Comparison of ENCODE assay signal across 33 cellular contexts in genomic region chr11:379205-380094, GRCh38. TPM values are rescaled to one million over a fixed set of nuclear protein-coding genes. Genes with fewer than 3 reads are reported as not detected.
"Had no signal": no experiment of that assay in that cellular context is flagged by ENCODE, and none has a peak within 500 bp of the region (broad histone marks: within the 10 kb centered on the region; RNA-seq: fewer than 3 reads in every experiment).

No MANE protein-coding gene starts in this region.

- H3K4me3 Mint-ChIP-seq: activated B cell treated with CpG ODN at 0.5 μM for 24 hours; activated CD4-positive, alpha-beta memory T cell treated with anti-CD3 and anti-CD28 coated beads for 36 hours; activated naive CD4-positive, alpha-beta T cell treated with anti-CD3 and anti-CD28 coated beads, Interleukin-2, amount 10 ng/mL, durations not matched to agents 7 days and 5 days; activated naive CD8-positive, alpha-beta T cell; activated naive CD8-positive, alpha-beta T cell treated with anti-CD3 and anti-CD28 coated beads, Interleukin-2, amount 50 U/mL, for 24 hours; brain; T-helper 1 cell treated with Interleukin-12 subunit alpha and Interleukin-12 subunit beta and Interleukin-4 antibody, amounts not matched to agents 30 μg/mL and 1 μg/mL, for 36 hours; T-helper 2 cell treated with Interferon-gamma antibody and Interleukin-4, amounts not matched to agents 5 μg/mL and 100 μg/mL, for 36 hours had no signal

- H3K27me3 Mint-ChIP-seq: activated naive CD8-positive, alpha-beta T cell; brain had no signal

- DNase-seq: activated B cell treated with CpG ODN at 0.5 μM for 24 hours; activated CD4-positive, alpha-beta memory T cell treated with anti-CD3 and anti-CD28 coated beads for 36 hours; activated CD4-positive, alpha-beta T cell treated with anti-CD3 and anti-CD28 coated beads for 4 hours; activated CD4-positive, alpha-beta T cell treated with anti-CD3 and anti-CD28 coated beads, Interleukin-2, amount 50 U/mL, for 1 hour; activated CD4-positive, CD25-positive, alpha-beta regulatory T cell treated with anti-CD3 and anti-CD28 coated beads, Interleukin-2, amount 50 U/mL, for 72 hours; activated CD8-positive, alpha-beta memory T cell treated with anti-CD3 and anti-CD28 coated beads, Interleukin-2, amount 50 U/mL, for 4 hours; activated effector memory CD4-positive, alpha-beta T cell treated with Interleukin-2 at 50 U/mL for 16 hours; activated naive CD4-positive, alpha-beta T cell treated with anti-CD3 and anti-CD28 coated beads, Interleukin-2, amount 10 ng/mL, durations not matched to agents 7 days and 5 days; activated naive CD8-positive, alpha-beta T cell treated with anti-CD3 and anti-CD28 coated beads, Interleukin-2, amount 50 U/mL, for 24 hours; activated T-cell treated with anti-CD3 and anti-CD28 coated beads, Interleukin-2, amount 50 U/mL, for 48 hours; anterior cingulate cortex; central memory CD4-positive, alpha-beta T cell; NCI-H1092 treated with DMSO at 0.1 percent for 48 hours; NCI-H1417; NCI-H146; NCI-H187; NCI-H2029 treated with DMSO at 0.1 percent for 48 hours; NCI-H2107; NCI-H2171; NCI-H510A; NCI-H526; NCI-H748 treated with DMSO at 0.1 percent for 48 hours; PC-9; SHP77 treated with DMSO at 0.1 percent for 48 hours; SK-N-SH had no signal

- H3K4me3 ChIP-seq: PC-9, SJSA1 had no signal

- H3K4me1 Mint-ChIP-seq: activated B cell treated with CpG ODN at 0.5 μM for 24 hours, brain had no signal

- H3K9me3 Mint-ChIP-seq: activated B cell treated with CpG ODN at 0.5 μM for 24 hours; activated CD4-positive, alpha-beta memory T cell treated with anti-CD3 and anti-CD28 coated beads for 36 hours; activated naive CD8-positive, alpha-beta T cell treated with anti-CD3 and anti-CD28 coated beads, Interleukin-2, amount 50 U/mL, for 24 hours; T-helper 1 cell treated with Interleukin-12 subunit alpha and Interleukin-12 subunit beta and Interleukin-4 antibody, amounts not matched to agents 30 μg/mL and 1 μg/mL, for 36 hours; T-helper 2 cell treated with Interferon-gamma antibody and Interleukin-4, amounts not matched to agents 5 μg/mL and 100 μg/mL, for 36 hours had no signal

- H3K9me3 ChIP-seq: SJSA1, SK-N-SH had no signal

- H3K27ac ChIP-seq: PC-9, SJSA1 had no signal

- ATAC-seq: activated naive CD8-positive, alpha-beta T cell treated with anti-CD3 and anti-CD28 coated beads, Interleukin-2, amount 50 U/mL, for 24 hours had no signal

- H3K4me1 ChIP-seq: SJSA1 had no signal

- FAIRE-seq: bronchial epithelial cell, RCC 7860 had no signal

- H2AFZ ChIP-seq: PC-9 had no signal

- H3K9ac ChIP-seq: SK-N-SH had no signal

- H3K27ac Mint-ChIP-seq: activated B cell treated with CpG ODN at 0.5 μM for 24 hours; activated CD4-positive, alpha-beta memory T cell treated with anti-CD3 and anti-CD28 coated beads for 36 hours; activated naive CD4-positive, alpha-beta T cell treated with anti-CD3 and anti-CD28 coated beads, Interleukin-2, amount 10 ng/mL, durations not matched to agents 7 days and 5 days; activated naive CD8-positive, alpha-beta T cell; activated naive CD8-positive, alpha-beta T cell treated with anti-CD3 and anti-CD28 coated beads, Interleukin-2, amount 50 U/mL, for 24 hours; T-helper 1 cell treated with Interleukin-12 subunit alpha and Interleukin-12 subunit beta and Interleukin-4 antibody, amounts not matched to agents 30 μg/mL and 1 μg/mL, for 36 hours; T-helper 2 cell treated with Interferon-gamma antibody and Interleukin-4, amounts not matched to agents 5 μg/mL and 100 μg/mL, for 36 hours had no signal

- H3K4me2 ChIP-seq: PC-9, SK-N-SH had no signal

- H3K36me3 Mint-ChIP-seq: activated CD4-positive, alpha-beta memory T cell treated with anti-CD3 and anti-CD28 coated beads for 36 hours; activated naive CD4-positive, alpha-beta T cell treated with anti-CD3 and anti-CD28 coated beads, Interleukin-2, amount 10 ng/mL, durations not matched to agents 7 days and 5 days had no signal

- H3K36me3 ChIP-seq: SJSA1 had no signal

RNA-seq across cellular contexts. Expression of gene B4GALNT4, which starts 10.2 kb away (rescaled TPM):
- total RNA-seq: activated B cell treated with CpG ODN at 0.5 μM for 24 hours, OCI-LY7, SJSA1 had no signal

RNA-seq across cellular contexts. Expression of gene PKP3, which starts 14.6 kb away (rescaled TPM):
- total RNA-seq: OCI-LY7 had no signal
